ENCODE assay signal across 22 cellular contexts in the genomic region with DNA sequence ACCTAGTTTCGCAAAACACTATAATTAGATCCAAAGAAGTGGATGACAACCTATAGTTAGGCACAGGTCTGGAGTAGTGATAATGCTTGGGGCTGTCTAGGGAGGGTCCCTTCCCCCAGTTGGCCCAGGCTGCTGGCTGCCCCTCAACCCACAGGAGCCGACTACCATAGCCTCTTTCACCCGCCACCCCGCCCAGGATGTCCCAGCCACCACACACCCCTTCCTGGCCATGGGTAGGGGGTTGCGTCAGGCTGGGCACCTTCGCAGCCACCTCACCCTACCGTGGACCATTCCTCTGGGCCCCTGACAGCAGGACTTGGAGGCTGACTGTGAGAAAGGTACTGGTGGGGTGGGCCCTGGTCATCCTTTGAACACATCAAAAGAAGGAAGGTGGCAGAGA. TPM values are rescaled to one million over a fixed set of nuclear protein-coding genes. Genes with fewer than 3 reads are reported as not detected.
DNase-seq lines count a peak whose midpoint lies in the region; ATAC-seq, FAIRE-seq and TF ChIP-seq lines count a peak whose summit lies in the region.
"Had no signal": no experiment of that assay in that cellular context is flagged by ENCODE, and none has a peak within 500 bp of the region (broad histone marks: within the 10 kb centered on the region; RNA-seq: fewer than 3 reads in every experiment).

No MANE protein-coding gene starts in this region.

- TF ChIP-seq CTCF in left ventricle myocardium inferior (IDR thresholded peaks at IDR 0.05; ENCODE audit: borderline replicate concordance) (no peak), heart right ventricle (IDR thresholded peaks at IDR 0.05) (no peak), RWPE1 (conservative IDR thresholded peaks at IDR 0.05; ENCODE audit: low read depth) (no peak), lower lobe of right lung (IDR thresholded peaks at IDR 0.05) (no peak), D721Med (IDR thresholded peaks at IDR 0.05; ENCODE audit: insufficient read depth, missing control alignments) (no peak)

- H3K9me3 Mint-ChIP-seq in stimulated activated naive B cell treated with anti-CD40 and anti-IgM and Interleukin-4, amounts not matched to agents 10 μg/mL and 1 μg/mL and 100 μg/mL, for 72 hours, result no peaks in the 10 kb centered on the region
- no peaks in the 10 kb centered on the region for H3K9me3 Mint-ChIP-seq in activated T-helper 1 cell treated with anti-CD3 and anti-CD28 coated beads, Interleukin-12 subunit alpha, Interleukin-12 subunit beta, Interleukin-2, Interleukin-4 antibody, amounts not matched to agents 30 ng/mL and 10 ng/mL and 1 ng/mL, durations not matched to agents 14 hours and 24 hours and 36 hours
- H3K9me3 Mint-ChIP-seq: H9, mesothelial cell of epicardium had no signal

- H3K27ac Mint-ChIP-seq in stimulated activated naive B cell treated with anti-CD40 and anti-IgM and Interleukin-4, amounts not matched to agents 10 μg/mL and 1 μg/mL and 100 μg/mL, for 72 hours, result peak overlapping the region; percentile 93
- no peak overlapping the region for H3K27ac Mint-ChIP-seq in activated T-helper 1 cell treated with anti-CD3 and anti-CD28 coated beads, Interleukin-12 subunit alpha, Interleukin-12 subunit beta, Interleukin-2, Interleukin-4 antibody, amounts not matched to agents 30 ng/mL and 10 ng/mL and 1 ng/mL, durations not matched to agents 14 hours and 24 hours and 36 hours
- H3K27ac Mint-ChIP-seq: H9, mesothelial cell of epicardium had no signal

- CTCF ChIA-PET in RWPE1 (lab: Yijun Ruan, JAX), result no interaction called here

- H3K27ac ChIP-seq in left ventricle myocardium inferior (replicated peaks) (peak overlapping the region; percentile 76), heart right ventricle (peak overlapping the region in 3 of 10 donors; percentile 11 to 64 (median 13)), RWPE1 (peak overlapping the region; percentile 98), lower lobe of right lung (peak overlapping the region; percentile 4)
- H3K27ac ChIP-seq: ascending aorta had no signal

- WGBS in heart right ventricle, 2 donors, result 55 to 56% methylated on average over 7 of the region's 7 CpGs

- POLR2A ChIA-PET in RWPE1 (lab: Yijun Ruan, JAX; ENCODE audit: low non-redundant PET), result no interaction called here

- no peaks in the 10 kb centered on the region for H3K36me3 ChIP-seq in left ventricle myocardium inferior
- no peaks in the 10 kb centered on the region for H3K36me3 ChIP-seq in heart right ventricle
- H3K36me3 ChIP-seq in lower lobe of right lung, result no peaks in the 10 kb centered on the region
- H3K36me3 ChIP-seq: ascending aorta had no signal

- H3K27me3 Mint-ChIP-seq in stimulated activated naive B cell treated with anti-CD40 and anti-IgM and Interleukin-4, amounts not matched to agents 10 μg/mL and 1 μg/mL and 100 μg/mL, for 72 hours, result no peaks in the 10 kb centered on the region
- no peaks in the 10 kb centered on the region for H3K27me3 Mint-ChIP-seq in activated T-helper 1 cell treated with anti-CD3 and anti-CD28 coated beads, Interleukin-12 subunit alpha, Interleukin-12 subunit beta, Interleukin-2, Interleukin-4 antibody, amounts not matched to agents 30 ng/mL and 10 ng/mL and 1 ng/mL, durations not matched to agents 14 hours and 24 hours and 36 hours (ENCODE audit: insufficient read depth)

- ATAC-seq in heart right ventricle, result no peak
- no peak for ATAC-seq in lower lobe of right lung
- ATAC-seq in stimulated activated naive B cell treated with anti-CD40 and anti-IgM and Interleukin-4, amounts not matched to agents 10 μg/mL and 1 μg/mL and 100 μg/mL, for 72 hours (replicated peaks), result no peak

- peaks cover 34 to 54% of the 10 kb centered on the region in 2 donors for H3K36me3 Mint-ChIP-seq in stimulated activated naive B cell treated with anti-CD40 and anti-IgM and Interleukin-4, amounts not matched to agents 10 μg/mL and 1 μg/mL and 100 μg/mL, for 72 hours
- H3K36me3 Mint-ChIP-seq in activated T-helper 1 cell treated with anti-CD3 and anti-CD28 coated beads, Interleukin-12 subunit alpha, Interleukin-12 subunit beta, Interleukin-2, Interleukin-4 antibody, amounts not matched to agents 30 ng/mL and 10 ng/mL and 1 ng/mL, durations not matched to agents 14 hours and 24 hours and 36 hours (ENCODE audit: low read depth), result no peaks in the 10 kb centered on the region
- H3K36me3 Mint-ChIP-seq: mesothelial cell of epicardium had no signal

- H3K27me3 ChIP-seq in left ventricle myocardium inferior (ENCODE audit: low read depth) (no peaks in the 10 kb centered on the region), heart right ventricle (no peaks in the 10 kb centered on the region), lower lobe of right lung (ENCODE audit: low read depth) (no peaks in the 10 kb centered on the region)
- H3K27me3 ChIP-seq: ascending aorta had no signal

- H3K4me1 Mint-ChIP-seq in stimulated activated naive B cell treated with anti-CD40 and anti-IgM and Interleukin-4, amounts not matched to agents 10 μg/mL and 1 μg/mL and 100 μg/mL, for 72 hours, result peaks cover 73 to 100% of the 10 kb centered on the region in 2 donors
- peaks cover 20% of the 10 kb centered on the region for H3K4me1 Mint-ChIP-seq in activated T-helper 1 cell treated with anti-CD3 and anti-CD28 coated beads, Interleukin-12 subunit alpha, Interleukin-12 subunit beta, Interleukin-2, Interleukin-4 antibody, amounts not matched to agents 30 ng/mL and 10 ng/mL and 1 ng/mL, durations not matched to agents 14 hours and 24 hours and 36 hours (ENCODE audit: low read depth)

- intact Hi-C loops in left ventricle myocardium inferior (cut with micrococcal nuclease) (no loop called here), heart right ventricle (cut with DNase I) (no loop called here), lower lobe of right lung (cut with DNase I) (no loop called here)
- intact Hi-C loops in activated T-helper 1 cell treated with anti-CD3 and anti-CD28 coated beads, Interleukin-12 subunit alpha, Interleukin-12 subunit beta, Interleukin-2, Interleukin-4 antibody, amounts not matched to agents 30 ng/mL and 10 ng/mL and 1 ng/mL, durations not matched to agents 14 hours and 24 hours and 36 hours (cut with micrococcal nuclease), result no loop called here

- H3K4me1 ChIP-seq in left ventricle myocardium inferior (peaks cover 100% of the 10 kb centered on the region), heart right ventricle (peaks cover 33 to 99% (median 90%) of the 10 kb centered on the region in 9 donors), lower lobe of right lung (peaks cover 65% of the 10 kb centered on the region)

- FAIRE-seq in D721Med (lab: Jason Lieb, UNC), result no peak
- FAIRE-seq: colon had no signal

- H3K9me3 ChIP-seq in left ventricle myocardium inferior (replicated peaks) (no peaks in the 10 kb centered on the region), heart right ventricle (no peaks in the 10 kb centered on the region), lower lobe of right lung (no peaks in the 10 kb centered on the region)
- H3K9me3 ChIP-seq: ascending aorta had no signal

- peak overlapping the region; percentile 26 to 69 for H3K4me3 Mint-ChIP-seq in stimulated activated naive B cell treated with anti-CD40 and anti-IgM and Interleukin-4, amounts not matched to agents 10 μg/mL and 1 μg/mL and 100 μg/mL, for 72 hours
- no peak overlapping the region for H3K4me3 Mint-ChIP-seq in activated T-helper 1 cell treated with anti-CD3 and anti-CD28 coated beads, Interleukin-12 subunit alpha, Interleukin-12 subunit beta, Interleukin-2, Interleukin-4 antibody, amounts not matched to agents 30 ng/mL and 10 ng/mL and 1 ng/mL, durations not matched to agents 14 hours and 24 hours and 36 hours
- H3K4me3 Mint-ChIP-seq: H9, mesothelial cell of epicardium had no signal

- DNase-seq in left ventricle myocardium inferior (no peak), heart right ventricle (no peak), RWPE1 (ENCODE audit: low spot score) (no peak), lower lobe of right lung (peak; percentile 46), D721Med (ENCODE audit: insufficient read length, low spot score) (no peak), hippocampal formation (lab: John Stamatoyannopoulos, UW) (no peak)
- no peak for DNase-seq in stimulated activated naive B cell treated with anti-CD40 and anti-IgM and Interleukin-4, amounts not matched to agents 10 μg/mL and 1 μg/mL and 100 μg/mL, for 72 hours
- no peak for DNase-seq in activated T-helper 1 cell treated with anti-CD3 and anti-CD28 coated beads, Interleukin-12 subunit alpha, Interleukin-12 subunit beta, Interleukin-2, Interleukin-4 antibody, amounts not matched to agents 30 ng/mL and 10 ng/mL and 1 ng/mL, durations not matched to agents 14 hours and 24 hours and 36 hours (ENCODE audit: low spot score)
- DNase-seq: activated gamma-delta T cell treated with Interleukin-2 at 50 U/mL for 16 hours, Calu3, H9, KG1, NCI-H1092, NCI-H2029 treated with DMSO at 0.1 percent for 48 hours, NCI-H510A, retina, SHP77 had no signal

- H3K4me3 ChIP-seq in left ventricle myocardium inferior (no peak overlapping the region), heart right ventricle (no peak overlapping the region), lower lobe of right lung (no peak overlapping the region)
- H3K4me3 ChIP-seq: ascending aorta had no signal

RNA-seq across cellular contexts. Expression of a gene that starts 8.5 kb away (rescaled TPM):
- total RNA-seq in left ventricle myocardium inferior (39.9 TPM), heart right ventricle (10 to 100 TPM; 29.2 to 47.0 (median 39.6) TPM), lower lobe of right lung (36.5 TPM)
- 10 to 100 TPM; 36.9 to 52.3 TPM for polyA plus RNA-seq in heart right ventricle
- 15.6 and 17.2 TPM in 2 replicates for total RNA-seq in activated T-helper 1 cell treated with anti-CD3 and anti-CD28 coated beads, Interleukin-12 subunit alpha, Interleukin-12 subunit beta, Interleukin-2, Interleukin-4 antibody, amounts not matched to agents 30 ng/mL and 10 ng/mL and 1 ng/mL, durations not matched to agents 14 hours and 24 hours and 36 hours

RNA-seq across cellular contexts. Expression of a gene that starts 20.3 kb away (rescaled TPM):
- total RNA-seq in left ventricle myocardium inferior, result not detected
- not detected for total RNA-seq in heart right ventricle
- polyA plus RNA-seq in heart right ventricle, result 1 to 10 TPM in 1 of 2 donors, under 1 TPM in 1; 0.58 to 2.0 TPM
- 947 TPM for total RNA-seq in lower lobe of right lung
- 0.60 TPM in 1 of 2 replicates, not detected in the other for total RNA-seq in activated T-helper 1 cell treated with anti-CD3 and anti-CD28 coated beads, Interleukin-12 subunit alpha, Interleukin-12 subunit beta, Interleukin-2, Interleukin-4 antibody, amounts not matched to agents 30 ng/mL and 10 ng/mL and 1 ng/mL, durations not matched to agents 14 hours and 24 hours and 36 hours
- total RNA-seq: activated CD8-positive, alpha-beta memory T cell treated with anti-CD3 and anti-CD28 coated beads for 36 hours; Calu3; H9; kidney epithelial cell; mesothelial cell of epicardium had no signal

RNA-seq across cellular contexts. Expression of a gene that starts 52.8 kb away (rescaled TPM):
- total RNA-seq in left ventricle myocardium inferior (5.3 TPM), heart right ventricle (1 to 10 TPM; 4.1 to 8.7 (median 5.8) TPM), lower lobe of right lung (5.9 TPM)
- polyA plus RNA-seq in heart right ventricle, result 1 to 10 TPM; 2.8 to 8.0 TPM
- total RNA-seq in activated T-helper 1 cell treated with anti-CD3 and anti-CD28 coated beads, Interleukin-12 subunit alpha, Interleukin-12 subunit beta, Interleukin-2, Interleukin-4 antibody, amounts not matched to agents 30 ng/mL and 10 ng/mL and 1 ng/mL, durations not matched to agents 14 hours and 24 hours and 36 hours, result 5.2 and 5.3 TPM in 2 replicates

RNA-seq across cellular contexts. Expression of a gene that starts 53.7 kb away (rescaled TPM):
- 0.88 TPM for total RNA-seq in left ventricle myocardium inferior
- total RNA-seq in heart right ventricle, result 1 to 10 TPM in 7 of 10 donors, under 1 TPM in 3; 0.38 to 4.7 (median 1.9) TPM
- polyA plus RNA-seq in heart right ventricle, result 1 to 10 TPM; 1.6 to 6.1 TPM
- 12.1 TPM for total RNA-seq in lower lobe of right lung
- total RNA-seq in activated T-helper 1 cell treated with anti-CD3 and anti-CD28 coated beads, Interleukin-12 subunit alpha, Interleukin-12 subunit beta, Interleukin-2, Interleukin-4 antibody, amounts not matched to agents 30 ng/mL and 10 ng/mL and 1 ng/mL, durations not matched to agents 14 hours and 24 hours and 36 hours, result not detected in 2 replicates
- total RNA-seq: activated CD8-positive, alpha-beta memory T cell treated with anti-CD3 and anti-CD28 coated beads for 36 hours; kidney epithelial cell had no signal

Comparison
In these comparisons a context has a peak if more than half of its experiments do, and no peak if none do; other contexts are left out.
1. RNA of a gene that starts 20.3 kb away (total RNA-seq): 947 TPM in lower lobe of right lung (single experiment); 0.60 TPM in activated T-helper 1 cell treated with anti-CD3 and anti-CD28 coated beads, Interleukin-12 subunit alpha, Interleukin-12 subunit beta, Interleukin-2, Interleukin-4 antibody, amounts not matched to agents 30 ng/mL and 10 ng/mL and 1 ng/mL, durations not matched to agents 14 hours and 24 hours and 36 hours, not detected in left ventricle myocardium inferior (single experiment) and not detected in heart right ventricle; every median in the first group is over 100 times any median in the second.